In the genomic region with DNA sequence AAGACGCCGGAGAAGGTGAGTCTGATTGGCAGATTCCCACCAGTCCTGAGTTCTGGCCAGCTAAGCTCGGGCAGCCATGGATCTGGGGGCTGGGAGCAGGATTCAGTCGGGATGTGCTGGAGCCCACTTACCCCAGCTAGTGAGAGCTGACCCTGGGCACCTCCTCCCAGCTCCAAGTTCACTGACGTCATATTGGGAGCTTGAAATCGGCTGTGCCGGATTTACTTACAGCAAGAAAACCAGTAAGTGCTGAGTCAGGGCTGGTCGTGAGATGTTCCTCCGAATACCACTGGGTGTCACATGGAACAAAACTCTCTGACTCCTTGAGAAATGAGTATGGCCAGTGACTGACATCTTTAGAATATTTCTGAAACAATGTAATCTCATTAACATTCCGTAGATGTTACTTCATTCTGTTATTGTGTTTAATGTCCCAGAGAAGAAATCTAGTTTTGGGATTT, we compare ENCODE assay signal across 1 cellular context.
TF ChIP-seq lines count a peak whose summit lies in the region.

No MANE protein-coding gene starts in this region.

TF ChIP-seq in GM23338, 12 proteins besides CTCF, POLR2A, EP300 and RAD21 (continued from another document):
- TF ChIP-seq, protein P1, sequence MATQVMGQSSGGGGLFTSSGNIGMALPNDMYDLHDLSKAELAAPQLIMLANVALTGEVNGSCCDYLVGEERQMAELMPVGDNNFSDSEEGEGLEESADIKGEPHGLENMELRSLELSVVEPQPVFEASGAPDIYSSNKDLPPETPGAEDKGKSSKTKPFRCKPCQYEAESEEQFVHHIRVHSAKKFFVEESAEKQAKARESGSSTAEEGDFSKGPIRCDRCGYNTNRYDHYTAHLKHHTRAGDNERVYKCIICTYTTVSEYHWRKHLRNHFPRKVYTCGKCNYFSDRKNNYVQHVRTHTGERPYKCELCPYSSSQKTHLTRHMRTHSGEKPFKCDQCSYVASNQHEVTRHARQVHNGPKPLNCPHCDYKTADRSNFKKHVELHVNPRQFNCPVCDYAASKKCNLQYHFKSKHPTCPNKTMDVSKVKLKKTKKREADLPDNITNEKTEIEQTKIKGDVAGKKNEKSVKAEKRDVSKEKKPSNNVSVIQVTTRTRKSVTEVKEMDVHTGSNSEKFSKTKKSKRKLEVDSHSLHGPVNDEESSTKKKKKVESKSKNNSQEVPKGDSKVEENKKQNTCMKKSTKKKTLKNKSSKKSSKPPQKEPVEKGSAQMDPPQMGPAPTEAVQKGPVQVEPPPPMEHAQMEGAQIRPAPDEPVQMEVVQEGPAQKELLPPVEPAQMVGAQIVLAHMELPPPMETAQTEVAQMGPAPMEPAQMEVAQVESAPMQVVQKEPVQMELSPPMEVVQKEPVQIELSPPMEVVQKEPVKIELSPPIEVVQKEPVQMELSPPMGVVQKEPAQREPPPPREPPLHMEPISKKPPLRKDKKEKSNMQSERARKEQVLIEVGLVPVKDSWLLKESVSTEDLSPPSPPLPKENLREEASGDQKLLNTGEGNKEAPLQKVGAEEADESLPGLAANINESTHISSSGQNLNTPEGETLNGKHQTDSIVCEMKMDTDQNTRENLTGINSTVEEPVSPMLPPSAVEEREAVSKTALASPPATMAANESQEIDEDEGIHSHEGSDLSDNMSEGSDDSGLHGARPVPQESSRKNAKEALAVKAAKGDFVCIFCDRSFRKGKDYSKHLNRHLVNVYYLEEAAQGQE (IDR thresholded peaks at IDR 0.05; ENCODE audit: unreplicated experiment): no peak
- TF ChIP-seq CREB1 (CRISPR knock-in tag; IDR thresholded peaks at IDR 0.05; ENCODE audit: low read depth): peak; percentile 37; the same call in 1 of the 2 replicates
TF ChIP-seq in GM23338: peak in this region for 1.
